ENCODE assay signal across 11 cellular contexts in genomic region chr5:10566556-10567068, GRCh38. TPM values are rescaled to one million over a fixed set of nuclear protein-coding genes. Genes with fewer than 3 reads are reported as not detected.
DNase-seq lines count a peak whose midpoint lies in the region; ATAC-seq and TF ChIP-seq lines count a peak whose summit lies in the region.
"Had no signal": no experiment of that assay in that cellular context is flagged by ENCODE, and none has a peak within 500 bp of the region (broad histone marks: within the 10 kb centered on the region; RNA-seq: fewer than 3 reads in every experiment).

No MANE protein-coding gene starts in this region.

- POLR2A ChIA-PET in Caco-2 (lab: Charles Lee) = interaction anchor here (0.9 kb wide), 1 partner anchor 15 kb away, joined by 3 read pairs; no protein-coding TSS in a partner anchor

- CTCF ChIA-PET in Caco-2 (lab: Charles Lee) = no interaction called here

- no peak overlapping the region for H4K8ac ChIP-seq in neuronal stem cell (ENCODE audit: low read depth, low read length)

- H3K9me3 Mint-ChIP-seq in Caco-2 (ENCODE audit: unreplicated experiment) = no peaks in the 10 kb centered on the region
- no peaks in the 10 kb centered on the region for H3K9me3 Mint-ChIP-seq in progenitor cell of endocrine pancreas (ENCODE audit: low read depth)
- H3K9me3 Mint-ChIP-seq: activated naive CD4-positive, alpha-beta T cell treated with anti-CD3 and anti-CD28 coated beads, Interleukin-2, amount 50 U/mL, for 72 hours had no signal

- peaks cover 16% of the 10 kb centered on the region for H3K36me3 Mint-ChIP-seq in Caco-2 (ENCODE audit: insufficient read depth, unreplicated experiment)
- no peaks in the 10 kb centered on the region for H3K36me3 Mint-ChIP-seq in progenitor cell of endocrine pancreas (ENCODE audit: insufficient read depth)

- no peak for TF ChIP-seq CTCF in Caco-2 (IDR thresholded peaks at IDR 0.05; ENCODE audit: insufficient read depth in 1 of 2, low read depth in 1 of 2, low read length in 1 of 2, severe bottlenecking in 1 of 2, unreplicated experiment in 1 of 2)
- TF ChIP-seq CTCF in coronary artery (IDR thresholded peaks at IDR 0.05) = no peak
- no peak for TF ChIP-seq CTCF in brain microvascular endothelial cell (IDR thresholded peaks at IDR 0.05; ENCODE audit: low read depth, low read length, missing control alignments)
- TF ChIP-seq CTCF in progenitor cell of endocrine pancreas (IDR thresholded peaks at IDR 0.05; ENCODE audit: unreplicated experiment) = no peak

- ATAC-seq in sciatic nerve = no peak
- ATAC-seq: activated naive CD4-positive, alpha-beta T cell treated with anti-CD3 and anti-CD28 coated beads, Interleukin-2, amount 50 U/mL, for 72 hours had no signal

- no CpG with 5 or more reads among the region's 8 CpGs for WGBS in neuronal stem cell (ENCODE audit: extremely low coverage in 2 of 2, insufficient read length in 2 of 2, insufficient replicate concordance in 1 of 2), 2 donors

- peaks cover 34% of the 10 kb centered on the region for H3K4me1 ChIP-seq in Caco-2
- peaks cover 20 to 25% of the 10 kb centered on the region in 2 donors for H3K4me1 ChIP-seq in neuronal stem cell (ENCODE audit: control insufficient read depth in 2 of 2, insufficient read depth in 1 of 2, low read depth in 1 of 2, low read length in 2 of 2)

- no peak overlapping the region for H2BK12ac ChIP-seq in neuronal stem cell (ENCODE audit: low read length)

- DNase-seq in Caco-2 (no peak), MG63 (no peak), coronary artery (ENCODE audit: low spot score) (no peak), sciatic nerve (ENCODE audit: low spot score) (peak; percentile 38), neuronal stem cell (ENCODE audit: low spot score) (no peak), brain microvascular endothelial cell (no peak), progenitor cell of endocrine pancreas (ENCODE audit: low spot score, unreplicated experiment) (no peak)
- no peak for DNase-seq in stimulated activated CD4-positive, alpha-beta T cell treated with anti-CD3 and anti-CD28 coated beads, Interleukin-1b, Interleukin-23, amount 100 ng/mL, for 48 hours
- DNase-seq: GDM1; stimulated activated naive CD4-positive, alpha-beta T cell had no signal

- no peak overlapping the region for H3K23ac ChIP-seq in neuronal stem cell (ENCODE audit: low read depth, low read length, poor library complexity)

- H2AFZ ChIP-seq in neuronal stem cell (ENCODE audit: low read length) = no peak overlapping the region

- H4K91ac ChIP-seq in neuronal stem cell (ENCODE audit: low read depth, low read length, poor library complexity) = no peak overlapping the region

- H3K4me3 Mint-ChIP-seq in Caco-2 (ENCODE audit: unreplicated experiment) (peak overlapping the region; percentile 17), progenitor cell of endocrine pancreas (ENCODE audit: low read depth) (no peak overlapping the region)

- no peak overlapping the region for H3K4ac ChIP-seq in neuronal stem cell (ENCODE audit: low read length)

- no peaks in the 10 kb centered on the region for H3K9me3 ChIP-seq in Caco-2
- no peaks in the 10 kb centered on the region for H3K9me3 ChIP-seq in MG63
- H3K9me3 ChIP-seq in neuronal stem cell (replicated peaks in 1 of 2; ENCODE audit: control insufficient read depth in 2 of 2, insufficient read depth in 1 of 2, low read depth in 1 of 2, low read length in 2 of 2) = no peaks in the 10 kb centered on the region

- H3K36me3 ChIP-seq in Caco-2 (ENCODE audit: control insufficient read depth, insufficient read depth, low read length) (no peaks in the 10 kb centered on the region), MG63 (peaks cover 26% of the 10 kb centered on the region), neuronal stem cell (replicated peaks in 1 of 2; ENCODE audit: control insufficient read depth in 2 of 2, insufficient read depth in 2 of 2, low read length in 2 of 2) (no peaks in the 10 kb centered on the region), brain microvascular endothelial cell (replicated peaks) (no peaks in the 10 kb centered on the region)

- H3K27ac ChIP-seq in coronary artery (peak overlapping the region; percentile 21 to 73), neuronal stem cell (replicated peaks; ENCODE audit: low read length) (no peak overlapping the region), brain microvascular endothelial cell (no peak overlapping the region)

- no peak overlapping the region for H2BK15ac ChIP-seq in neuronal stem cell (ENCODE audit: low read length)

- no peaks in the 10 kb centered on the region for H3K79me1 ChIP-seq in neuronal stem cell (ENCODE audit: low read depth, low read length)

- no peak overlapping the region for H3K14ac ChIP-seq in neuronal stem cell (ENCODE audit: low read length)

- no peak overlapping the region for H3K9ac ChIP-seq in neuronal stem cell (ENCODE audit: low read depth, low read length, poor library complexity)

- no peak overlapping the region for H2BK120ac ChIP-seq in neuronal stem cell (ENCODE audit: low read depth, low read length)

- no peak overlapping the region for H2AK5ac ChIP-seq in neuronal stem cell (ENCODE audit: low read depth, low read length)

- H2BK5ac ChIP-seq in neuronal stem cell (ENCODE audit: low read length) = no peak overlapping the region

- in situ Hi-C loops in brain microvascular endothelial cell (cut with HindIII; ENCODE audit: low pct_ligation_motif_present, low sequenced_read_pairs) = no loop called here

- no peak overlapping the region for H3K4me2 ChIP-seq in neuronal stem cell (ENCODE audit: insufficient read depth, low read length, poor library complexity, severe bottlenecking)

- H3K27me3 ChIP-seq in Caco-2 (replicated peaks; ENCODE audit: control insufficient read depth, insufficient read depth, low read length) (no peaks in the 10 kb centered on the region), MG63 (no peaks in the 10 kb centered on the region), neuronal stem cell (ENCODE audit: control insufficient read depth in 3 of 3, insufficient read depth in 3 of 3, low read depth in 1 of 3, low read length in 3 of 3) (peaks cover 15 to 37% (median 35%) of the 10 kb centered on the region in 3 experiments), brain microvascular endothelial cell (replicated peaks) (no peaks in the 10 kb centered on the region)

- H3K27ac Mint-ChIP-seq in Caco-2 (ENCODE audit: unreplicated experiment) (no peak overlapping the region), progenitor cell of endocrine pancreas (no peak overlapping the region)
- H3K27ac Mint-ChIP-seq: activated naive CD4-positive, alpha-beta T cell treated with anti-CD3 and anti-CD28 coated beads, Interleukin-2, amount 50 U/mL, for 72 hours had no signal

- H3K18ac ChIP-seq in neuronal stem cell (ENCODE audit: low read length) = no peak overlapping the region

- peaks cover 20% of the 10 kb centered on the region for H3K4me1 Mint-ChIP-seq in Caco-2 (ENCODE audit: low read depth, unreplicated experiment)
- peaks cover 5% of the 10 kb centered on the region for H3K4me1 Mint-ChIP-seq in progenitor cell of endocrine pancreas (ENCODE audit: low read depth)

- no TSS peak for BruUV-seq in Caco-2 (replicated peaks; lab: Mats Ljungman, UMichigan)

- intact Hi-C loops in Caco-2 (cut with micrococcal nuclease; ENCODE audit: unreplicated experiment) (loop anchor here (2.0 kb wide), 1 partner anchor 114 kb away; no protein-coding TSS in a partner anchor), sciatic nerve (cut with DNase I) (loop anchor here (5.0 kb wide), 1 partner anchor 84 kb away; no protein-coding TSS in a partner anchor)

- no peak overlapping the region for H3K4me3 ChIP-seq in Caco-2 (ENCODE audit: low read depth, low read length)
- peak overlapping the region; percentile 81 for H3K4me3 ChIP-seq in MG63
- peak overlapping the region; percentile 80 for H3K4me3 ChIP-seq in coronary artery
- no peak overlapping the region for H3K4me3 ChIP-seq in neuronal stem cell (ENCODE audit: low read length in 2 of 2)
- H3K4me3 ChIP-seq in brain microvascular endothelial cell (ENCODE audit: low read depth, low read length) = no peak overlapping the region

- H3K27me3 Mint-ChIP-seq in Caco-2 (ENCODE audit: insufficient read depth, unreplicated experiment) (no peaks in the 10 kb centered on the region), progenitor cell of endocrine pancreas (peaks cover 52% of the 10 kb centered on the region)

RNA-seq across cellular contexts. Expression of gene ANKRD33B, which starts 2.7 kb away (rescaled TPM):
- total RNA-seq in Caco-2 (2022) (22.8 and 25.3 TPM in 2 replicates), sciatic nerve (22.6 TPM), progenitor cell of endocrine pancreas (2.1 and 3.3 TPM in 2 replicates)
- total RNA-seq in MG63 (2014; rRNA removed; shearing (Covaris generic); ENCODE audit: low replicate concordance) = 9.6 and 10.4 TPM in 2 replicates
- 4.1 TPM for polyA plus RNA-seq in neuronal stem cell (2013, experiment 1 of 2)
- 4.5 TPM for polyA plus RNA-seq in neuronal stem cell (2013, experiment 2 of 2)

Comparison
In these comparisons a context has a peak if more than half of its experiments do, and no peak if none do; other contexts are left out.
1. H3K4me3 ChIP-seq: peak in MG63 (single experiment) and coronary artery (single experiment); none in Caco-2 (single experiment), neuronal stem cell (0 of 2) and brain microvascular endothelial cell (single experiment).
2. H3K27ac ChIP-seq: peak in coronary artery (2 of 2); none in neuronal stem cell (single experiment) and brain microvascular endothelial cell (single experiment).